In the genomic region with DNA sequence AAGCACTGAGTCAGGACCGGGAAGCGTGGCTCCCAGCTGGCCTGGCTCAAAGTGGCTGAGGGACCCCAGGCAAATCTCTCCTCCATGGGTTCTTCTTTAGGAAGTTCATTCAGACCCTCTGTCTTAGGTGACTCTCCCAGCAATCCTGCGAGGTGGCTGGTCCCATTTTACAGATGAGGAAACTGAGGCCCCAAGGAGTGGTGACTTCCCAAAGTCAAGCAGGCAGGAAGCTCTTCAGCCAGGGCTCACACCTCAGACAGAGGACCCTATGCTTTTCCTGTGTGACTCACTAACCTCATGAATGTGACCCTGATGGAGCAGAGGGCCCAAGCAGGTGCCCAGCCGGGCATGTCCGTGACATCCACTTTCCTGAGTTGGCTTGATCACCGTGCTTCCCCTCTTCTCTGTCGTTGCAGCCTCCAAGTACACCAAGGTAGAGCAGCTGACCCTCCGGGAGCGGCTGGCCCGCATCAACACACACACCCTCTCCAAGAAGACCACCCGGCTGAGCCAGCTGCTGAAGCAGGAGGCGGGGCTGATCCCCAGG, we compare ENCODE assay signal across 12 cellular contexts. TPM values are rescaled to one million over a fixed set of nuclear protein-coding genes. Genes with fewer than 3 reads are reported as not detected.
DNase-seq lines count a peak whose midpoint lies in the region; ATAC-seq, FAIRE-seq and TF ChIP-seq lines count a peak whose summit lies in the region.
"Had no signal": no experiment of that assay in that cellular context is flagged by ENCODE, and none has a peak within 500 bp of the region (broad histone marks: within the 10 kb centered on the region; RNA-seq: fewer than 3 reads in every experiment).

No MANE protein-coding gene starts in this region.

- CTCF ChIA-PET in PC-3 (lab: Charles Lee), result interaction anchor here (1.2 to 2.2 kb wide), 6 partner anchors 9 to 178 kb away, joined by 3 to 17 read pairs (median 5); partner anchors contain the start of gene ARHGEF37

- ATAC-seq in GM21737 (IDR thresholded peaks at IDR 0.05; ENCODE audit: unreplicated experiment) (peak; percentile 58), PC-3 (no peak), GM18909 (IDR thresholded peaks at IDR 0.05; ENCODE audit: poor library complexity, unreplicated experiment) (no peak)

- peak overlapping the region; percentile 67 for H3K4me2 ChIP-seq in BLaER1
- no peak overlapping the region for H3K4me2 ChIP-seq in PC-3 (ENCODE audit: low read length)

- intact Hi-C loops in PC-3 (cut with micrococcal nuclease), result loop anchor here (1.0 to 5.0 kb wide), 5 partner anchors 37 to 235 kb away; partner anchors contain the start of gene ARHGEF37
- intact Hi-C loops in kidney (cut with DNase I), result no loop called here

- H4K20me1 ChIP-seq in BLaER1 (no peaks in the 10 kb centered on the region), PC-3 (ENCODE audit: low read length) (no peaks in the 10 kb centered on the region)

- no peaks in the 10 kb centered on the region for H3K79me2 ChIP-seq in PC-3 (ENCODE audit: low read length)

- H3K9ac ChIP-seq in BLaER1 (no peak overlapping the region), PC-3 (ENCODE audit: low read length) (peak overlapping the region; percentile 36), kidney (ENCODE audit: low read length in 2 of 2) (no peak overlapping the region)

- POLR2A ChIA-PET in PC-3 (lab: Charles Lee; ENCODE audit: unreplicated experiment), result interaction anchor here (0.7 kb wide), 1 partner anchor 132 kb away, joined by 4 read pairs; no protein-coding TSS in a partner anchor

- H2AFZ ChIP-seq in PC-3 (ENCODE audit: low read length), result no peak overlapping the region

- no peak for TF ChIP-seq CTCF in PC-3 (conservative IDR thresholded peaks at IDR 0.05; ENCODE audit: low read depth, low read length)
- TF ChIP-seq CTCF in kidney (IDR thresholded peaks at IDR 0.05; ENCODE audit: borderline replicate concordance, extremely low read depth, insufficient read depth), result no peak

- DNase-seq in PC-3 (no peak), kidney (peak; percentile 70), NCI-H1694 treated with DMSO at 0.1 percent for 48 hours (lab: John Stamatoyannopoulos, UW) (no peak), NCI-H748 (lab: John Stamatoyannopoulos, UW; ENCODE audit: unreplicated experiment) (no peak)
- no peak for DNase-seq in stimulated activated naive CD4-positive, alpha-beta T cell (lab: John Stamatoyannopoulos, UW)
- DNase-seq: activated naive CD8-positive, alpha-beta T cell treated with anti-CD3 and anti-CD28 coated beads, Interleukin-2, amount 10 ng/mL, durations not matched to agents 7 days and 5 days; T1000 had no signal

- H3K27me3 ChIP-seq in BLaER1 (no peaks in the 10 kb centered on the region), PC-3 (ENCODE audit: low read length) (no peaks in the 10 kb centered on the region)
- H3K27me3 ChIP-seq: neutrophil had no signal

- H3K9me2 ChIP-seq in PC-3 (replicated peaks; ENCODE audit: low read length), result no peaks in the 10 kb centered on the region

- FAIRE-seq in kidney (lab: Jason Lieb, UNC), result no peak
- FAIRE-seq: colon had no signal

- H3K4me1 ChIP-seq in BLaER1 (peaks cover 21% of the 10 kb centered on the region), PC-3 (ENCODE audit: insufficient read depth, low read length) (peaks cover 32% of the 10 kb centered on the region), kidney (ENCODE audit: control insufficient read depth in 1 of 2, insufficient read depth in 1 of 2, low read depth in 1 of 2, low read length in 2 of 2) (no peaks in the 10 kb centered on the region)

- no peaks in the 10 kb centered on the region for H3K36me3 ChIP-seq in BLaER1
- H3K36me3 ChIP-seq in PC-3 (ENCODE audit: low read depth, low read length), result no peaks in the 10 kb centered on the region
- H3K36me3 ChIP-seq in kidney (ENCODE audit: control insufficient read depth in 1 of 2, insufficient read depth in 2 of 2, low read length in 2 of 2), result no peaks in the 10 kb centered on the region
- H3K36me3 ChIP-seq: neutrophil had no signal

- H3K27ac ChIP-seq in BLaER1, result 0 out of 2 replicates have a peak overlapping the region, but pooled peaks have one; percentile 2
- H3K27ac ChIP-seq in PC-3 (ENCODE audit: low read length), result peak overlapping the region; percentile 57
- no peak overlapping the region for H3K27ac ChIP-seq in kidney (ENCODE audit: low read depth in 2 of 2, low read length in 2 of 2)
- H3K27ac ChIP-seq: neutrophil had no signal

- no peaks in the 10 kb centered on the region for H3K9me3 ChIP-seq in BLaER1
- no peaks in the 10 kb centered on the region for H3K9me3 ChIP-seq in PC-3 (ENCODE audit: low read length)
- H3K9me3 ChIP-seq in kidney (ENCODE audit: control insufficient read depth in 1 of 2, low read length in 2 of 2), result no peaks in the 10 kb centered on the region
- H3K9me3 ChIP-seq: neutrophil had no signal

- no TSS peak for BruUV-seq in PC-3 (replicated peaks; lab: Mats Ljungman, UMichigan)

- no peak overlapping the region for H3K4me3 ChIP-seq in BLaER1
- no peak overlapping the region for H3K4me3 ChIP-seq in PC-3 (ENCODE audit: low read length)
- H3K4me3 ChIP-seq in kidney (ENCODE audit: low read length in 2 of 2), result no peak overlapping the region

- no peaks in the 10 kb centered on the region for H3F3A ChIP-seq in PC-3 (ENCODE audit: low read length, unreplicated experiment)

RNA-seq across cellular contexts. Expression of gene ARHGEF37, which starts 36.5 kb away (rescaled TPM):
- total RNA-seq in PC-3 (2014; rRNA removed) (5.2 and 6.5 TPM in 2 replicates), kidney (21.8 TPM)
- polyA plus RNA-seq in kidney (ENCODE audit: insufficient read depth, low read depth, low replicate concordance), result 6.9 TPM

Comparison
In these comparisons a context has a peak if more than half of its experiments do, and no peak if none do; other contexts are left out.
1. H3K27ac ChIP-seq: peak in BLaER1 (single experiment) and PC-3 (single experiment); none in kidney (0 of 2).